ENCODE assay signal across 12 cellular contexts in genomic region chr5:157870837-157871834, GRCh38. TPM values are rescaled to one million over a fixed set of nuclear protein-coding genes. Genes with fewer than 3 reads are reported as not detected.
A peak's percentile ranks its signal among the peaks of the same experiment; 100 is the strongest.
DNase-seq lines count a peak whose midpoint lies in the region; ATAC-seq, FAIRE-seq and TF ChIP-seq lines count a peak whose summit lies in the region.
"Had no signal": no experiment of that assay in that cellular context is flagged by ENCODE, and none has a peak within 500 bp of the region (broad histone marks: within the 10 kb centered on the region; RNA-seq: fewer than 3 reads in every experiment).

No MANE protein-coding gene starts in this region.

- DNase-seq in A172 (ENCODE audit: low spot score) (peak; percentile 69), RCC 7860 (ENCODE audit: low spot score) (peak; percentile 94), fibroblast of mammary gland (ENCODE audit: low read depth) (peak; percentile 78), endodermal cell (no peak), left colon (no peak), sigmoid colon (no peak)
- no peak for DNase-seq in stimulated activated CD4-positive, alpha-beta T cell treated with anti-CD3 and anti-CD28 coated beads, Interleukin-1b, Interleukin-23, amount 100 ng/mL, for 48 hours
- DNase-seq: DND-41, H7, NCI-H1105 treated with DMSO at 0.1 percent for 48 hours had no signal

- H3K36me3 Mint-ChIP-seq in endodermal cell (ENCODE audit: low read depth) = no peaks in the 10 kb centered on the region

- FAIRE-seq in RCC 7860 (lab: Jason Lieb, UNC) = peak; percentile 95

- H3K36me3 ChIP-seq in endodermal cell (ENCODE audit: control insufficient read depth, insufficient read depth, low read length) (no peaks in the 10 kb centered on the region), sigmoid colon (no peaks in the 10 kb centered on the region)

- 90 to 93% methylated on average over 3 to 7 of the region's 7 CpGs for WGBS in endodermal cell (ENCODE audit: insufficient coverage in 1 of 2, insufficient read length in 1 of 2), 2 experiments
- WGBS in sigmoid colon, 2 donors = 69 to 76% methylated on average over 7 of the region's 7 CpGs

- no peak for TF ChIP-seq EP300 in sigmoid colon (IDR thresholded peaks at IDR 0.05)

- H3K27ac ChIP-seq in endodermal cell (ENCODE audit: low read depth, low read length) (no peak overlapping the region), sigmoid colon (peak overlapping the region in 2 of 4 donors; percentile 46 to 63)
- H3K27ac ChIP-seq: VCaP had no signal

- H3K27me3 Mint-ChIP-seq in endodermal cell (ENCODE audit: insufficient read depth) = no peaks in the 10 kb centered on the region

- no peak for TF ChIP-seq POLR2A in sigmoid colon (IDR thresholded peaks at IDR 0.05)

- H3K27me3 ChIP-seq in endodermal cell (ENCODE audit: control insufficient read depth, insufficient read depth, low read length, poor library complexity, severe bottlenecking) (no peaks in the 10 kb centered on the region), sigmoid colon (no peaks in the 10 kb centered on the region)

- no peak for ATAC-seq in left colon

- no peaks in the 10 kb centered on the region for H3K9me3 ChIP-seq in endodermal cell (ENCODE audit: control insufficient read depth, low read length)
- H3K9me3 ChIP-seq in sigmoid colon = no peaks in the 10 kb centered on the region

- H3K4me1 Mint-ChIP-seq in endodermal cell = no peaks in the 10 kb centered on the region

- peaks cover 4% of the 10 kb centered on the region for H3K9me3 Mint-ChIP-seq in endodermal cell

- TF ChIP-seq CTCF in fibroblast of mammary gland (conservative IDR thresholded peaks at IDR 0.05; ENCODE audit: control insufficient read depth, insufficient read depth, low read depth, low read length) (peak; percentile 22), endodermal cell (conservative IDR thresholded peaks at IDR 0.05) (no peak), sigmoid colon (IDR thresholded peaks at IDR 0.05) (no peak)

- H3K4me1 ChIP-seq in endodermal cell (ENCODE audit: control insufficient read depth, insufficient read depth, low read length) (no peaks in the 10 kb centered on the region), sigmoid colon (peaks cover 0 to 23% (median 7%) of the 10 kb centered on the region in 4 donors)

- no peak overlapping the region for H3K27ac Mint-ChIP-seq in endodermal cell

- no peak overlapping the region for H3K4me3 Mint-ChIP-seq in endodermal cell

- H3K4me3 ChIP-seq in GM08714 (ENCODE audit: low read length) = 0 out of 2 replicates have a peak overlapping the region, but pooled peaks have one; percentile 16
- no peak overlapping the region for H3K4me3 ChIP-seq in fibroblast of mammary gland (ENCODE audit: control insufficient read depth, low read depth, low read length)
- no peak overlapping the region for H3K4me3 ChIP-seq in endodermal cell (ENCODE audit: low read length)
- no peak overlapping the region for H3K4me3 ChIP-seq in sigmoid colon

- intact Hi-C loops in left colon (cut with DNase I, micrococcal nuclease) = no loop called here
- intact Hi-C loops in sigmoid colon (cut with DNase I) = no loop called here

- H3K9ac ChIP-seq in endodermal cell (ENCODE audit: extremely low read depth, low read length, poor library complexity, severe bottlenecking) = no peak overlapping the region

RNA-seq across cellular contexts. Expression of gene CLINT1, which starts 12.2 kb away (rescaled TPM):
- total RNA-seq in A172 (2014; rRNA removed; shearing (Covaris generic)) = 58.4 and 79.2 TPM in 2 replicates
- 10 to 100 TPM; 91.6 to 92.7 TPM for total RNA-seq in endodermal cell
- 66.8 TPM for polyA plus RNA-seq in endodermal cell (2013, experiment 1 of 2)
- polyA plus RNA-seq in endodermal cell (2013, experiment 2 of 2) = 56.7 TPM
- total RNA-seq in left colon = 100 to 1,000 TPM; 108 to 139 TPM
- total RNA-seq in sigmoid colon = 100 to 1,000 TPM in 3 of 4 donors, 10 to 100 TPM in 1; 88.1 to 171 (median 109) TPM
- polyA plus RNA-seq in sigmoid colon = 10 to 100 TPM; 40.2 to 64.1 (median 53.6) TPM

Comparison
In these comparisons a context has a peak if more than half of its experiments do, and no peak if none do; other contexts are left out.
1. DNase-seq: peak in A172 (single experiment), RCC 7860 (single experiment) and fibroblast of mammary gland (single experiment); none in endodermal cell (single experiment), left colon (0 of 2), stimulated activated CD4-positive, alpha-beta T cell treated with anti-CD3 and anti-CD28 coated beads, Interleukin-1b, Interleukin-23, amount 100 ng/mL, for 48 hours (single experiment) and sigmoid colon (single experiment).